In the genomic region with DNA sequence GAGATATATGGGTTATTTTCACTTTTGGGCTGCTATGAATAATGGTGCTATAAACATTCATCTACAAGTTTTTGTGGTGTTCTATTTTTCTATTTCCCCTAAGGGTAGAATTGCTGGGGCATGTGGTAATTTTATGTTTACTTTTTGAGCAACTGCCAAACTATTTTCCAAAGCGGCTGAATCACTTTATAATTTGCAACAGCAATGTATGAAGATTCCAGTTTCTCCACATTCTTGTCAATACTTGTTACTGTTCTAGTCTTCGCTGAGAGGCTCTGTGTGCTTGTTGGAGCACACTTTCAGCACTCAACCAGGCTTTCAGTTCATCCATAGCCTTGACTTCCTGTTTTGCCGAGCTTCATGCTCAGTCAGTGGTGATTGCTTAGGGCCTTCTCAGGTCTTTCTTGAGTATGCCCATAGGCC, we compare ENCODE assay signal across 8 cellular contexts. TPM values are rescaled to one million over a fixed set of nuclear protein-coding genes. Genes with fewer than 3 reads are reported as not detected.
DNase-seq lines count a peak whose midpoint lies in the region; ATAC-seq and TF ChIP-seq lines count a peak whose summit lies in the region.

No MANE protein-coding gene starts in this region.

- peak overlapping the region; percentile 69 for H3K27ac Mint-ChIP-seq in Calu3 (ENCODE audit: unreplicated experiment)

- intact Hi-C loops in Calu3 (cut with micrococcal nuclease; ENCODE audit: unreplicated experiment) (loop anchor here (1.0 kb wide), 1 partner anchor 44 kb away; no protein-coding TSS in a partner anchor), heart left ventricle (cut with DNase I) (no loop called here)

- no peaks in the 10 kb centered on the region for H3K27me3 ChIP-seq in heart left ventricle
- H3K27me3 ChIP-seq in H7 (ENCODE audit: control insufficient read depth, insufficient read depth, low read length) = no peaks in the 10 kb centered on the region

- no peaks in the 10 kb centered on the region for H3K9me3 Mint-ChIP-seq in Calu3 (ENCODE audit: low read depth, unreplicated experiment)

- H3K36me3 Mint-ChIP-seq in Calu3 (ENCODE audit: insufficient read depth, unreplicated experiment) = no peaks in the 10 kb centered on the region

- no peak for TF ChIP-seq POLR2A in heart left ventricle (IDR thresholded peaks at IDR 0.05)

- peak overlapping the region; percentile 41 for H3K4me3 Mint-ChIP-seq in Calu3 (ENCODE audit: low read depth, unreplicated experiment)

- H3K27ac ChIP-seq in heart left ventricle = peak overlapping the region in 7 of 12 donors; percentile 34 to 76 (median 39)

- TF ChIP-seq RAD21 in Ishikawa (IDR thresholded peaks at IDR 0.05; ENCODE audit: low read depth) = no peak; the same call in 1 of the 2 replicates

- TF ChIP-seq CTCF in Calu3 (IDR thresholded peaks at IDR 0.05; ENCODE audit: unreplicated experiment) = no peak
- no peak for TF ChIP-seq CTCF in GM20000 (IDR thresholded peaks at IDR 0.05; ENCODE audit: extremely low read depth, missing control alignments)
- TF ChIP-seq CTCF in WI38 (IDR thresholded peaks at IDR 0.05; ENCODE audit: low read depth, low read length) = no peak
- no peak for TF ChIP-seq CTCF in heart left ventricle (IDR thresholded peaks at IDR 0.05)

- no peaks in the 10 kb centered on the region for H3K9me3 ChIP-seq in heart left ventricle

- no peaks in the 10 kb centered on the region for H3K27me3 Mint-ChIP-seq in Calu3 (ENCODE audit: unreplicated experiment)

- WGBS in heart left ventricle, 4 donors = 44 to 47% (median 46%) methylated on average over 3 of the region's 3 CpGs

- H3K36me3 ChIP-seq in heart left ventricle (no peaks in the 10 kb centered on the region), H7 (replicated peaks; ENCODE audit: control insufficient read depth, insufficient read depth, low read length) (no peaks in the 10 kb centered on the region)

- ATAC-seq in heart left ventricle = peak in 3 of 4 donors; percentile 37 to 54 (median 51)

- BruUV-seq in Calu3 (replicated peaks; lab: Mats Ljungman, UMichigan) = no TSS peak

- DNase-seq in Calu3 = peak; percentile 59
- peak; percentile 42 for DNase-seq in GM20000 (ENCODE audit: low spot score)
- no peak for DNase-seq in heart left ventricle
- DNase-seq in smooth muscle cell of the brain vasculature (ENCODE audit: low read depth, low spot score) = peak; percentile 45
- no peak for DNase-seq in stimulated activated CD4-positive, alpha-beta T cell treated with anti-CD3 and anti-CD28 coated beads, Interleukin-1b, Interleukin-23, amount 100 ng/mL, for 48 hours
- DNase-seq in H7 = no peak

- TF ChIP-seq EP300 in Ishikawa (IDR thresholded peaks at IDR 0.05; ENCODE audit: borderline replicate concordance) = peak; percentile 62; the same call in 1 of the 2 replicates

- peaks cover 0 to 18% (median 6%) of the 10 kb centered on the region in 12 donors for H3K4me1 ChIP-seq in heart left ventricle

- H3K4me3 ChIP-seq in WI38 (ENCODE audit: low read depth, low read length) = peak overlapping the region; percentile 48
- peak overlapping the region in 1 of 12 donors; percentile 10 for H3K4me3 ChIP-seq in heart left ventricle
- H3K4me3 ChIP-seq in H7 (ENCODE audit: insufficient read depth, low read depth, low read length) = no peak overlapping the region

- peaks cover 64% of the 10 kb centered on the region for H3K4me1 Mint-ChIP-seq in Calu3 (ENCODE audit: low read depth, unreplicated experiment)

- CTCF ChIA-PET in Calu3 (lab: Charles Lee) = interaction anchor here (0.6 to 1.7 kb wide), 8 partner anchors 8 to 659 kb away, joined by 3 to 12 read pairs (median 4); partner anchors contain the start of genes ADK and AP3M1

TF ChIP-seq in Ishikawa, 13 proteins besides CTCF, POLR2A, EP300 and RAD21:
- TF ChIP-seq MAX (IDR thresholded peaks at IDR 0.05) = 0 out of 2 replicates have a peak, but pooled peaks have one; percentile 38
- peak; percentile 85 for TF ChIP-seq NFIC (IDR thresholded peaks at IDR 0.05)
- peak; percentile 49; the same call in 1 of the 2 replicates for TF ChIP-seq FOXM1 (IDR thresholded peaks at IDR 0.05; ENCODE audit: borderline replicate concordance, low read depth)
- peak; percentile 91 for TF ChIP-seq TEAD4 (IDR thresholded peaks at IDR 0.05)
- no peak for TF ChIP-seq TAF1 (IDR thresholded peaks at IDR 0.05; ENCODE audit: low read depth)
- TF ChIP-seq ZBTB7A (IDR thresholded peaks at IDR 0.05; ENCODE audit: low read depth) = no peak
- peak; percentile 66 for TF ChIP-seq TCF12 (IDR thresholded peaks at IDR 0.05; ENCODE audit: low read depth)
- peak; percentile 79 for TF ChIP-seq CEBPB (IDR thresholded peaks at IDR 0.05)

RNA-seq across cellular contexts. Expression of gene ADK, which starts 39.0 kb away (rescaled TPM):
- total RNA-seq in Calu3 (2022) = 62.5 and 66.6 TPM in 2 replicates
- 10 to 100 TPM; 22.7 to 46.2 (median 39.8) TPM for total RNA-seq in heart left ventricle
- 10 to 100 TPM; 20.8 to 55.5 TPM for polyA plus RNA-seq in heart left ventricle
- total RNA-seq in H7 (2014; rRNA removed; shearing (Covaris generic)) = 20.1 and 28.0 TPM in 2 replicates

RNA-seq across cellular contexts. Expression of gene AP3M1, which starts 39.4 kb away (rescaled TPM):
- 52.2 and 52.6 TPM in 2 replicates for total RNA-seq in Calu3 (2022)
- total RNA-seq in heart left ventricle = 10 to 100 TPM; 23.2 to 37.0 (median 30.5) TPM
- polyA plus RNA-seq in heart left ventricle = 10 to 100 TPM in 1 of 2 donors, 1 to 10 TPM in 1; 7.8 to 33.4 TPM
- 27.8 and 32.7 TPM in 2 replicates for total RNA-seq in H7 (2014; rRNA removed; shearing (Covaris generic))

Comparison
In these comparisons a context has a peak if more than half of its experiments do, and no peak if none do; other contexts are left out.
1. DNase-seq: peak in Calu3 (single experiment), GM20000 (single experiment) and smooth muscle cell of the brain vasculature (single experiment); none in heart left ventricle (0 of 5), stimulated activated CD4-positive, alpha-beta T cell treated with anti-CD3 and anti-CD28 coated beads, Interleukin-1b, Interleukin-23, amount 100 ng/mL, for 48 hours (single experiment) and H7 (single experiment).